In the genomic region with DNA sequence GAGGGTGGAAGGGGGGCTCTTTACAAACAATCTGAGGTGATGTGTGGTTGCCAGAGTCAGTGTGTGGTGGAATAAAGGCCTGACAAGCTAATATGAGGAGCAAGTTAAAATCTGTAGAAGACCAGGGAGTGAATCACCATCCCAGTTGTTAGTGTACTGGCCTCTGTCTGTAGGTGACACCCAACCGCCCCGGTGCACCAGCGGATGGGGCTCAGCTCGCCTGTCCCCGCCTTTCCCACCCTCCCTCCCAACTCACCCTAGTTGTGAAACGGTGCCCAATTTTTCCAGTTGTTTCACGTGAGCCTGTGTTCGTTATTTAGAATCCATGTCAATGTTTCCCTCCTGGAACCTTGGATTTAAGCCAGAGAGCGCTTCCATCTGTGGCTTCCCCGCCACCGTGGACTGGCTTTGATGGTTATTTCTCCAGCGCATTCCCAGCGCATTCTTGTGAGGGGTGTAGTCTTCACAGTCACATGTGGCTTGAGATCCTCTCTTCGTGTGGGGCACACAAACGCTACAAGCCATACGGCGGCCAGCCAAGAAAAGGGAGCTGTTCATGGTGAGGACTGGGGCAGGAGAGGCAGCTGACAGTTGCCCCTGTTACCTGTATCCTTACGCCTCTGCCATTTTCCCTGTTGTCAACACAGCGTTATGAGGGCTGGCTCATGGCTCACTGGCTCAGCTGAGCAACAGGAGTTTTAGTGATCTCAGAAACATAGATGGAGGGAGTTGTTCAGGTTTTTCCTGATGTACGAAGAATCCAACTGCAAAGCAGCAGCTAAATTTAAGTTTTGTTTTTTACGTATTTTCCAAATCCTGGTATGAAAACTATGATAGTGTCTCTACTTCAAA, we compare ENCODE assay signal across 11 cellular contexts.
DNase-seq lines count a peak whose midpoint lies in the region; ATAC-seq, FAIRE-seq and TF ChIP-seq lines count a peak whose summit lies in the region.
"Had no signal": no experiment of that assay in that cellular context is flagged by ENCODE, and none has a peak within 500 bp of the region (broad histone marks: within the 10 kb centered on the region; RNA-seq: fewer than 3 reads in every experiment).

No MANE protein-coding gene starts in this region.

- H3K4me1 ChIP-seq in HCT116 (ENCODE audit: control insufficient read depth in 1 of 2, insufficient read depth in 2 of 2, low read length in 2 of 2): peaks cover 15 to 47% of the 10 kb centered on the region in 2 experiments

- intact Hi-C loops in HCT116 (cut with micrococcal nuclease): no loop called here

- H2AFZ ChIP-seq in HCT116 (ENCODE audit: low read depth, low read length, poor library complexity, severe bottlenecking): peak overlapping the region; percentile 67

- H4K20me1 ChIP-seq in HCT116 (ENCODE audit: insufficient read depth): no peaks in the 10 kb centered on the region

- no peak for TF ChIP-seq RAD21 in HCT116 (IDR thresholded peaks at IDR 0.05; ENCODE audit: low read depth)

- no TSS peak for BruUV-seq in HCT116 (replicated peaks; lab: Mats Ljungman, UMichigan)

- no peak for FAIRE-seq in GM12891 (lab: Jason Lieb, UNC)

- peak overlapping the region; percentile 24; the same call in 1 of the 2 replicates for H3K9ac ChIP-seq in HCT116 (ENCODE audit: low read length)

- POLR2A ChIA-PET in HCT116 (lab: Charles Lee): no interaction called here

- H3K27me3 ChIP-seq in HCT116 (ENCODE audit: insufficient read depth, low read length): no peaks in the 10 kb centered on the region

- H3K9me2 ChIP-seq in HCT116 (ENCODE audit: insufficient read depth): no peaks in the 10 kb centered on the region

- peak overlapping the region; percentile 84 for H3K4me2 ChIP-seq in HCT116 (ENCODE audit: low read length)

- H3K4me3 ChIP-seq in HCT116 (replicated peaks in 1 of 2; ENCODE audit: low read depth in 1 of 2, low read length in 2 of 2) (peak overlapping the region; percentile 21 to 48; a peak in 3 of 4 replicates), cardiac fibroblast (replicated peaks in 1 of 2; ENCODE audit: low read depth in 2 of 2, low read length in 2 of 2) (no peak overlapping the region)

- ATAC-seq in HCT116: peak; percentile 81
- no peak for ATAC-seq in GM21576 (IDR thresholded peaks at IDR 0.05; ENCODE audit: unreplicated experiment)

- TF ChIP-seq CTCF in HCT116 (IDR thresholded peaks at IDR 0.05 in 2 of 3, conservative IDR thresholded peaks at IDR 0.05 in 1 of 3; ENCODE audit: borderline replicate concordance in 1 of 3, insufficient read depth in 1 of 3, low read depth in 2 of 3, low read length in 2 of 3): no peak
- no peak for TF ChIP-seq CTCF in cardiac fibroblast (IDR thresholded peaks at IDR 0.05; ENCODE audit: low read depth, low read length)

- H3K36me3 ChIP-seq in HCT116 (ENCODE audit: control insufficient read depth in 1 of 2, insufficient read depth in 2 of 2, low read length in 2 of 2): no peaks in the 10 kb centered on the region

- no peak overlapping the region for H3K27ac ChIP-seq in HCT116 (ENCODE audit: low read depth, low read length)

- H3K9me3 ChIP-seq in HCT116 (ENCODE audit: control insufficient read depth in 1 of 2, insufficient read depth in 1 of 2, low read depth in 1 of 2, low read length in 2 of 2): no peaks in the 10 kb centered on the region

- TF ChIP-seq POLR2A in HCT116 (IDR thresholded peaks at IDR 0.05; ENCODE audit: borderline replicate concordance, extremely low read depth, insufficient read depth, insufficient read length): no peak
- TF ChIP-seq POLR2A in GM12891 (IDR thresholded peaks at IDR 0.05; ENCODE audit: low read depth, low read length): no peak

- RAD21 ChIA-PET in HCT116 (lab: Charles Lee; ENCODE audit: low non-redundant PET in 1 of 2, low total read pairs in 2 of 2, uncharacterized antibody in 2 of 2, unreplicated experiment in 2 of 2): no interaction called here

- H3K79me2 ChIP-seq in HCT116 (ENCODE audit: insufficient read depth, low read length): no peaks in the 10 kb centered on the region

- CTCF ChIA-PET in HCT116 (lab: Charles Lee): no interaction called here

- DNase-seq in A172 (ENCODE audit: low spot score) (peak; percentile 23), HCT116 (ENCODE audit: low read depth, low spot score) (peak; percentile 44), cardiac fibroblast (ENCODE audit: low read depth in 2 of 2) (peak; percentile 14 to 56), kidney tubule cell (ENCODE audit: low spot score) (peak; percentile 53), NCI-H526 treated with DMSO at 0.1 percent for 48 hours (lab: John Stamatoyannopoulos, UW) (no peak), NCI-H226 (no peak), GM12891 (ENCODE audit: insufficient read length, low spot score) (no peak)
- DNase-seq: activated CD4-positive, alpha-beta T cell treated with anti-CD3 and anti-CD28 coated beads, Interleukin-2, amount 10 ng/mL, durations not matched to agents 7 days and 5 days; NCI-H1048; stimulated activated CD4-positive, alpha-beta T cell treated with anti-CD3 and anti-CD28 coated beads, Interleukin-12 subunit alpha, Interleukin-12 subunit beta, amount 100 ng/mL, for 4 hours had no signal

TF ChIP-seq in HCT116, 20 proteins besides CTCF, POLR2A, EP300 and RAD21:
- TF ChIP-seq CEBPB (IDR thresholded peaks at IDR 0.05; ENCODE audit: low read depth) (no peak), ZFX (IDR thresholded peaks at IDR 0.05) (no peak), CBX3 (IDR thresholded peaks at IDR 0.05; ENCODE audit: low read depth) (0 out of 2 replicates have a peak, but pooled peaks have one; percentile 27), EGR1 (IDR thresholded peaks at IDR 0.05; ENCODE audit: low read depth) (no peak)
- TF ChIP-seq, protein P1, sequence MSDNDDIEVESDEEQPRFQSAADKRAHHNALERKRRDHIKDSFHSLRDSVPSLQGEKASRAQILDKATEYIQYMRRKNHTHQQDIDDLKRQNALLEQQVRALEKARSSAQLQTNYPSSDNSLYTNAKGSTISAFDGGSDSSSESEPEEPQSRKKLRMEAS (IDR thresholded peaks at IDR 0.05): peak; percentile 60

TF ChIP-seq in GM12891, 5 proteins besides CTCF, POLR2A, EP300 and RAD21:
- TF ChIP-seq POLR2AphosphoS5 (IDR thresholded peaks at IDR 0.05; ENCODE audit: low read depth, low read length) (no peak), PAX5 (IDR thresholded peaks at IDR 0.05; ENCODE audit: insufficient read depth, low read length, severe bottlenecking) (no peak), POU2F2 (IDR thresholded peaks at IDR 0.05; ENCODE audit: low read depth, low read length) (no peak), TAF1 (IDR thresholded peaks at IDR 0.05; ENCODE audit: low read depth, low read length) (no peak), SPI1 (IDR thresholded peaks at IDR 0.05; ENCODE audit: low read depth, low read length) (no peak)

Comparison
In these comparisons a context has a peak if more than half of its experiments do, and no peak if none do; other contexts are left out.
1. DNase-seq: peak in A172 (single experiment), HCT116 (single experiment), cardiac fibroblast (2 of 2) and kidney tubule cell (single experiment); none in NCI-H526 treated with DMSO at 0.1 percent for 48 hours (single experiment), NCI-H226 (single experiment) and GM12891 (single experiment).
2. H3K4me3 ChIP-seq: peak in HCT116 (2 of 2); none in cardiac fibroblast (0 of 2).